Comparison of ENCODE assay signal across 16 cellular contexts in genomic region chrX:48816014-48816810, GRCh38. TPM values are rescaled to one million over a fixed set of nuclear protein-coding genes. Genes with fewer than 3 reads are reported as not detected.
A peak's percentile ranks its signal among the peaks of the same experiment; 100 is the strongest.
DNase-seq lines count a peak whose midpoint lies in the region; TF ChIP-seq lines count a peak whose summit lies in the region.
"Had no signal": no experiment of that assay in that cellular context is flagged by ENCODE, and none has a peak within 500 bp of the region (broad histone marks: within the 10 kb centered on the region; RNA-seq: fewer than 3 reads in every experiment).

No MANE protein-coding gene starts in this region.

- TF ChIP-seq CTCF in OCI-LY7 (conservative IDR thresholded peaks at IDR 0.05; ENCODE audit: low read length) (no peak), WERI-Rb-1 (IDR thresholded peaks at IDR 0.05; ENCODE audit: low read depth, low read length) (peak; percentile 27; the same call in 1 of the 2 replicates), osteoblast (IDR thresholded peaks at IDR 0.05; ENCODE audit: extremely low read depth, low read depth, low read length) (no peak)

- H3K4me2 ChIP-seq in OCI-LY7 (ENCODE audit: low read length): no peak overlapping the region
- H3K4me2 ChIP-seq in osteoblast (ENCODE audit: insufficient read depth, low read length): no peak overlapping the region
- H3K4me2 ChIP-seq: BLaER1 treated with 17β-estradiol and CSF1 and Interleukin-3, amounts not matched to agents 10 nM and 100 nM had no signal

- POLR2A ChIA-PET in OCI-LY7 (lab: Charles Lee): no interaction called here

- H3K79me2 ChIP-seq in OCI-LY7 (ENCODE audit: insufficient read depth, low read depth, low read length): no peaks in the 10 kb centered on the region
- no peaks in the 10 kb centered on the region for H3K79me2 ChIP-seq in osteoblast (ENCODE audit: insufficient read depth, low read length)

- H3K27me3 ChIP-seq in WERI-Rb-1 (ENCODE audit: insufficient read depth, low read depth, severe bottlenecking) (peaks cover 11% of the 10 kb centered on the region), osteoblast (ENCODE audit: insufficient read depth, low read length) (no peaks in the 10 kb centered on the region)

- BruUV-seq in OCI-LY7 (replicated peaks; lab: Mats Ljungman, UMichigan): no TSS peak

- no peaks in the 10 kb centered on the region for H3K9me3 ChIP-seq in OCI-LY7 (ENCODE audit: low read length)
- no peaks in the 10 kb centered on the region for H3K9me3 ChIP-seq in WERI-Rb-1 (ENCODE audit: severe bottlenecking)
- H3K9me3 ChIP-seq in osteoblast (ENCODE audit: low read depth, low read length): no peaks in the 10 kb centered on the region
- H3K9me3 ChIP-seq: BLaER1 treated with 17β-estradiol and CSF1 and Interleukin-3, amounts not matched to agents 10 nM and 100 nM had no signal

- H4K20me1 ChIP-seq in OCI-LY7 (ENCODE audit: insufficient read depth, low read length) (no peaks in the 10 kb centered on the region), osteoblast (ENCODE audit: insufficient read depth, low read length) (no peaks in the 10 kb centered on the region)

- peak; percentile 67 for DNase-seq in NCI-H82 (lab: John Stamatoyannopoulos, UW)
- DNase-seq in NCI-H82 treated with DMSO at 0.1 percent for 48 hours (lab: John Stamatoyannopoulos, UW; ENCODE audit: unreplicated experiment): no peak
- DNase-seq in OCI-LY7 (ENCODE audit: low spot score): peak; percentile 3
- peak; percentile 64 for DNase-seq in WERI-Rb-1
- DNase-seq in osteoblast (ENCODE audit: insufficient read length, low spot score, missing footprints): peak; percentile 54
- no peak for DNase-seq in DMS53 treated with DMSO at 0.1 percent for 48 hours (lab: John Stamatoyannopoulos, UW; ENCODE audit: unreplicated experiment)
- no peak for DNase-seq in GF-D8 (lab: John Stamatoyannopoulos, UW)
- DNase-seq: ACHN; CD4-positive, CD25-positive, alpha-beta regulatory T cell; DMS79 treated with DMSO at 0.1 percent for 48 hours; EL; KBM-7 had no signal

- intact Hi-C loops in OCI-LY7 (cut with micrococcal nuclease; ENCODE audit: unreplicated experiment): no loop called here

- H3K4me3 ChIP-seq in OCI-LY7 (ENCODE audit: low read depth, low read length, poor library complexity, severe bottlenecking) (no peak overlapping the region), WERI-Rb-1 (ENCODE audit: low read depth, low read length) (no peak overlapping the region), osteoblast (ENCODE audit: insufficient read depth, low read length) (no peak overlapping the region)
- H3K4me3 ChIP-seq: BLaER1 treated with 17β-estradiol and CSF1 and Interleukin-3, amounts not matched to agents 10 nM and 100 nM had no signal

- H3K27ac ChIP-seq in OCI-LY7 (ENCODE audit: low read depth, low read length, poor library complexity, severe bottlenecking): no peak overlapping the region
- no peak overlapping the region for H3K27ac ChIP-seq in WERI-Rb-1
- no peak overlapping the region for H3K27ac ChIP-seq in osteoblast (ENCODE audit: low read depth, low read length)
- H3K27ac ChIP-seq: BLaER1 treated with 17β-estradiol and CSF1 and Interleukin-3, amounts not matched to agents 10 nM and 100 nM; HL-60 had no signal

- CTCF ChIA-PET in OCI-LY7 (lab: Charles Lee; ENCODE audit: unreplicated experiment): no interaction called here

- H3K9me2 ChIP-seq in OCI-LY7 (ENCODE audit: insufficient read depth, low read length): no peaks in the 10 kb centered on the region

- H3K36me3 ChIP-seq in OCI-LY7 (ENCODE audit: insufficient read depth, low read length) (no peaks in the 10 kb centered on the region; the same call in 1 of the 2 replicates), WERI-Rb-1 (no peaks in the 10 kb centered on the region), osteoblast (ENCODE audit: insufficient read depth, low read length) (peaks cover 4% of the 10 kb centered on the region)

- no peak overlapping the region for H2AFZ ChIP-seq in OCI-LY7 (ENCODE audit: low read length)
- no peak overlapping the region for H2AFZ ChIP-seq in osteoblast (ENCODE audit: low read length)

- H3K4me1 ChIP-seq in OCI-LY7 (ENCODE audit: insufficient read depth, low read length, poor library complexity, severe bottlenecking): no peaks in the 10 kb centered on the region
- H3K4me1 ChIP-seq in osteoblast (ENCODE audit: insufficient read depth, low read length): no peaks in the 10 kb centered on the region

RNA-seq across cellular contexts. Expression of gene ERAS, which starts 10.1 kb away (rescaled TPM):
- 0.26 and 0.60 TPM in 2 replicates for total RNA-seq in OCI-LY7 (2014; rRNA removed; shearing (Covaris generic))
- total RNA-seq in OCI-LY7 (2022) (0.30 TPM in 1 of 2 replicates, not detected in the other), osteoblast (not detected in 2 replicates)
- total RNA-seq: A172; CD4-positive, CD25-positive, alpha-beta regulatory T cell; H4 had no signal

RNA-seq across cellular contexts. Expression of gene HDAC6, which starts 14.3 kb away (rescaled TPM):
- total RNA-seq in OCI-LY7 (2014; rRNA removed; shearing (Covaris generic)): 62.0 and 73.6 TPM in 2 replicates
- total RNA-seq in OCI-LY7 (2022) (108 and 121 TPM in 2 replicates), osteoblast (30.1 and 30.4 TPM in 2 replicates)

RNA-seq across cellular contexts. Expression of gene PCSK1N, which starts 19.2 kb away (rescaled TPM):
- total RNA-seq in OCI-LY7 (2014; rRNA removed; shearing (Covaris generic)): not detected in 2 replicates
- total RNA-seq in OCI-LY7 (2022) (not detected in 2 replicates), osteoblast (not detected in 2 replicates)

RNA-seq across cellular contexts. Expression of gene GATA1, which starts 29.8 kb away (rescaled TPM):
- total RNA-seq in OCI-LY7 (2014; rRNA removed; shearing (Covaris generic)): not detected in 2 replicates
- total RNA-seq in OCI-LY7 (2022) (not detected in 2 replicates), osteoblast (not detected in 2 replicates)
- total RNA-seq: A172, H4 had no signal

RNA-seq across cellular contexts. Expression of gene GLOD5, which starts 54.7 kb away (rescaled TPM):
- not detected in 2 replicates for total RNA-seq in OCI-LY7 (2014; rRNA removed; shearing (Covaris generic))
- total RNA-seq in OCI-LY7 (2022): not detected in 2 replicates
- total RNA-seq in osteoblast: not detected in 2 replicates
- total RNA-seq: A172; CD4-positive, CD25-positive, alpha-beta regulatory T cell; H4 had no signal

Comparison
In these comparisons a context has a peak if more than half of its experiments do, and no peak if none do; other contexts are left out.
1. DNase-seq: peak in NCI-H82 (single experiment), OCI-LY7 (single experiment), WERI-Rb-1 (single experiment) and osteoblast (single experiment); none in NCI-H82 treated with DMSO at 0.1 percent for 48 hours (single experiment), DMS53 treated with DMSO at 0.1 percent for 48 hours (single experiment) and GF-D8 (single experiment).